Comparison of ENCODE assay signal across 8 cellular contexts in genomic region chr3:53255775-53256703, GRCh38. TPM values are rescaled to one million over a fixed set of nuclear protein-coding genes. Genes with fewer than 3 reads are reported as not detected.
DNase-seq lines count a peak whose midpoint lies in the region; ATAC-seq and TF ChIP-seq lines count a peak whose summit lies in the region.

A gene with protein sequence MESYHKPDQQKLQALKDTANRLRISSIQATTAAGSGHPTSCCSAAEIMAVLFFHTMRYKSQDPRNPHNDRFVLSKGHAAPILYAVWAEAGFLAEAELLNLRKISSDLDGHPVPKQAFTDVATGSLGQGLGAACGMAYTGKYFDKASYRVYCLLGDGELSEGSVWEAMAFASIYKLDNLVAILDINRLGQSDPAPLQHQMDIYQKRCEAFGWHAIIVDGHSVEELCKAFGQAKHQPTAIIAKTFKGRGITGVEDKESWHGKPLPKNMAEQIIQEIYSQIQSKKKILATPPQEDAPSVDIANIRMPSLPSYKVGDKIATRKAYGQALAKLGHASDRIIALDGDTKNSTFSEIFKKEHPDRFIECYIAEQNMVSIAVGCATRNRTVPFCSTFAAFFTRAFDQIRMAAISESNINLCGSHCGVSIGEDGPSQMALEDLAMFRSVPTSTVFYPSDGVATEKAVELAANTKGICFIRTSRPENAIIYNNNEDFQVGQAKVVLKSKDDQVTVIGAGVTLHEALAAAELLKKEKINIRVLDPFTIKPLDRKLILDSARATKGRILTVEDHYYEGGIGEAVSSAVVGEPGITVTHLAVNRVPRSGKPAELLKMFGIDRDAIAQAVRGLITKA (minus strand): TSS chr3:53256022. CDS start chr3:53255942, 80 bp downstream.

- TF ChIP-seq POLR2A in Raji (IDR thresholded peaks at IDR 0.05; ENCODE audit: insufficient read depth, low read depth, low read length) = peak; percentile 98

- peaks cover 4% of the 10 kb centered on the region for H3K27me3 Mint-ChIP-seq in nephron progenitor cell (ENCODE audit: low read depth, poor library complexity)
- H3K27me3 Mint-ChIP-seq in stimulated activated naive CD8-positive, alpha-beta T cell treated with anti-CD3 and anti-CD28 coated beads, Interleukin-15, Interleukin-2, amounts not matched to agents 100 ng/mL and 50 ng/mL, for 24 hours = no peaks in the 10 kb centered on the region

- H3K4me1 Mint-ChIP-seq in nephron progenitor cell = peaks cover 55% of the 10 kb centered on the region
- peaks cover 34% of the 10 kb centered on the region for H3K4me1 Mint-ChIP-seq in stimulated activated naive CD8-positive, alpha-beta T cell treated with anti-CD3 and anti-CD28 coated beads, Interleukin-15, Interleukin-2, amounts not matched to agents 100 ng/mL and 50 ng/mL, for 24 hours (ENCODE audit: low read depth)

- no peaks in the 10 kb centered on the region for H3K36me3 Mint-ChIP-seq in nephron progenitor cell (ENCODE audit: low read depth)
- H3K36me3 Mint-ChIP-seq in stimulated activated naive CD8-positive, alpha-beta T cell treated with anti-CD3 and anti-CD28 coated beads, Interleukin-15, Interleukin-2, amounts not matched to agents 100 ng/mL and 50 ng/mL, for 24 hours (ENCODE audit: low read depth) = peaks cover 22% of the 10 kb centered on the region

- DNase-seq in DMS 273 (lab: John Stamatoyannopoulos, UW; ENCODE audit: unreplicated experiment) (peak; percentile 91), HuH-7 (ENCODE audit: low spot score) (peak; percentile 69), fibroblast of the aortic adventitia (ENCODE audit: low read depth) (peak; percentile 79), nephron progenitor cell (peak; percentile 83)
- peak; percentile 73 for DNase-seq in activated T-helper 9 cell treated with anti-CD3 and anti-CD28 coated beads, Interleukin-2, amount 50 U/mL, for 16 hours (ENCODE audit: low read depth)

- peak; percentile 46 for ATAC-seq in GM21447 (IDR thresholded peaks at IDR 0.05; ENCODE audit: unreplicated experiment)

- no peaks in the 10 kb centered on the region for H3K9me3 Mint-ChIP-seq in nephron progenitor cell
- H3K9me3 Mint-ChIP-seq in stimulated activated naive CD8-positive, alpha-beta T cell treated with anti-CD3 and anti-CD28 coated beads, Interleukin-15, Interleukin-2, amounts not matched to agents 100 ng/mL and 50 ng/mL, for 24 hours = no peaks in the 10 kb centered on the region

- H3K27ac Mint-ChIP-seq in nephron progenitor cell = peak within 1 kb of the TSS; percentile 81
- H3K27ac Mint-ChIP-seq in stimulated activated naive CD8-positive, alpha-beta T cell treated with anti-CD3 and anti-CD28 coated beads, Interleukin-15, Interleukin-2, amounts not matched to agents 100 ng/mL and 50 ng/mL, for 24 hours = peak within 1 kb of the TSS; percentile 89

- no peak for TF ChIP-seq CTCF in fibroblast of the aortic adventitia (IDR thresholded peaks at IDR 0.05; ENCODE audit: insufficient read depth, low read length)
- no peak for TF ChIP-seq CTCF in nephron progenitor cell (IDR thresholded peaks at IDR 0.05)

- peak within 1 kb of the TSS; percentile 98 for H3K4me3 ChIP-seq in fibroblast of the aortic adventitia (ENCODE audit: low read depth, low read length)

- H3K4me3 Mint-ChIP-seq in nephron progenitor cell = peak within 1 kb of the TSS; percentile 91
- peak within 1 kb of the TSS; percentile 92 for H3K4me3 Mint-ChIP-seq in stimulated activated naive CD8-positive, alpha-beta T cell treated with anti-CD3 and anti-CD28 coated beads, Interleukin-15, Interleukin-2, amounts not matched to agents 100 ng/mL and 50 ng/mL, for 24 hours

RNA-seq across cellular contexts. Expression of the gene that starts here (rescaled TPM):
- 265 and 457 TPM in 2 replicates for total RNA-seq in fibroblast of the aortic adventitia (ENCODE audit: low replicate concordance)

Comparison
In these comparisons a context has a peak if more than half of its experiments do, and no peak if none do; other contexts are left out.
1. Peak in every context shown above with its lines: DNase-seq, ATAC-seq and H3K4me3 ChIP-seq.